ENCODE assay signal across 2 cellular contexts in the genomic region with DNA sequence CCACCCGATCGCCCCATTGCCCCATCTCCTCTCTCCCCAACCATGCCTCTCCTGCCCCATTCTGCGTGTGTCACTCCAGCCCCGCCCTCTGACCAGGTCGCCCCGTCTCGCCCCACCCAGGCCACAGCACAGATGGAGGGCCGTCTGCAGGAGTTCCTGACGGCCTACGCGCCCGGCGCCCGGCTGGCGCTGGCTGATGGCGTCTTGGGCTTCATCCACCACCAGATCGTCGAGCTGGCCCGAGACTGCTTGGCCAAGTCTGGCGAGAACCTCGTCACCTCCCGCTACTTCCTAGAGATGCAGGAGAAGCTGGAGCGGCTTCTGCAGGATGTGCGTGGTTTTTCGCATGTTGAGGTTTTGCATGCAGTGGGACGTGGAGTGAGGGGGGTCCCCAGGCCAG.
TF ChIP-seq lines count a peak whose summit lies in the region.

No MANE protein-coding gene starts in this region.

TF ChIP-seq in HEK293, 187 proteins besides CTCF, POLR2A, EP300 and RAD21:
- TF ChIP-seq ZNF394 (tag by site-specific recombination; IDR thresholded peaks at IDR 0.05; ENCODE audit: borderline replicate concordance) (peak; percentile 35; the same call in 1 of the 2 replicates), FEZF1 (tag by site-specific recombination; IDR thresholded peaks at IDR 0.05) (no peak)
TF ChIP-seq in HEK293: peak in this region for 1.

TF ChIP-seq in HepG2, 621 proteins besides CTCF, POLR2A, EP300 and RAD21:
- TF ChIP-seq KAT2B (IDR thresholded peaks at IDR 0.05; ENCODE audit: borderline replicate concordance, low read depth, low read length) (no peak), CCAR2 (optimal IDR thresholded peaks at IDR 0.05; ENCODE audit: low read depth, low read length) (no peak), MAFK (conservative IDR thresholded peaks at IDR 0.05 in 1 of 2, IDR thresholded peaks at IDR 0.05 in 1 of 2; ENCODE audit: low read length in 2 of 2) (no peak), AGO2 (optimal IDR thresholded peaks at IDR 0.05; ENCODE audit: low read depth, low read length) (peak; percentile 24)
TF ChIP-seq in HepG2: peak in this region for 1.
